27 cellular contexts compared by ENCODE assay signal in genomic region chr4:170102426-170102825, GRCh38. TPM values are rescaled to one million over a fixed set of nuclear protein-coding genes. Genes with fewer than 3 reads are reported as not detected.
DNase-seq lines count a peak whose midpoint lies in the region; ATAC-seq and TF ChIP-seq lines count a peak whose summit lies in the region.
"Had no signal": no experiment of that assay in that cellular context is flagged by ENCODE, and none has a peak within 500 bp of the region (broad histone marks: within the 10 kb centered on the region; RNA-seq: fewer than 3 reads in every experiment).

No MANE protein-coding gene starts in this region.

- no peak overlapping the region for H3K27ac ChIP-seq in left lung
- peak overlapping the region; percentile 57 for H3K27ac ChIP-seq in trophoblast cell (ENCODE audit: low read depth, low read length)
- no peak overlapping the region for H3K27ac ChIP-seq in psoas muscle
- H3K27ac ChIP-seq: SJSA1 had no signal

- H2AFZ ChIP-seq in trophoblast cell (ENCODE audit: insufficient read depth, low read length, poor library complexity) = no peak overlapping the region

- ATAC-seq in left lung = peak; percentile 74
- ATAC-seq in psoas muscle = no peak
- no peak for ATAC-seq in HG03565 (IDR thresholded peaks at IDR 0.05; ENCODE audit: unreplicated experiment)

- H4K8ac ChIP-seq in trophoblast cell (ENCODE audit: low read depth, low read length) = no peak overlapping the region

- no peaks in the 10 kb centered on the region for H3K27me3 Mint-ChIP-seq in Caco-2 (ENCODE audit: insufficient read depth, unreplicated experiment)

- H3K79me2 ChIP-seq in trophoblast cell (ENCODE audit: control insufficient read depth, insufficient read depth, low read length, poor library complexity) = no peaks in the 10 kb centered on the region

- no CpG with 5 or more reads among the region's 1 CpG for WGBS in trophoblast cell (ENCODE audit: extremely low coverage, insufficient coverage, insufficient read length)
- WGBS in psoas muscle, 3 donors = 81 to 96% (median 96%) methylated on average over 1 of the region's 1 CpG

- H3K4me1 Mint-ChIP-seq in Caco-2 (ENCODE audit: low read depth, unreplicated experiment) = peaks cover 25% of the 10 kb centered on the region
- H3K4me1 Mint-ChIP-seq: CD14-positive monocyte; CD8-positive, alpha-beta memory T cell had no signal

- H3K9me3 Mint-ChIP-seq in Caco-2 (ENCODE audit: unreplicated experiment) = peaks cover 25% of the 10 kb centered on the region
- H3K9me3 Mint-ChIP-seq: CD8-positive, alpha-beta memory T cell; HFFc6 had no signal

- no peak overlapping the region for H3K4ac ChIP-seq in trophoblast cell (ENCODE audit: low read depth, low read length)

- peaks cover 3% of the 10 kb centered on the region for H3K79me1 ChIP-seq in trophoblast cell (ENCODE audit: low read length)

- H2BK5ac ChIP-seq in trophoblast cell (ENCODE audit: low read depth, low read length, poor library complexity) = no peak overlapping the region

- H3K9me3 ChIP-seq in Caco-2 (no peaks in the 10 kb centered on the region), adipocyte (ENCODE audit: control insufficient read depth, low read length) (no peaks in the 10 kb centered on the region), left lung (no peaks in the 10 kb centered on the region), trophoblast cell (ENCODE audit: insufficient read depth, low read depth, low read length) (no peaks in the 10 kb centered on the region), psoas muscle (no peaks in the 10 kb centered on the region)
- H3K9me3 ChIP-seq: BE2C, HAP-1, SJSA1 had no signal

- peak overlapping the region; percentile 67 for H4K91ac ChIP-seq in trophoblast cell (ENCODE audit: low read depth, low read length)

- BruUV-seq in Caco-2 (replicated peaks; lab: Mats Ljungman, UMichigan) = no TSS peak

- H3K4me1 ChIP-seq in Caco-2 = peaks cover 15% of the 10 kb centered on the region
- H3K4me1 ChIP-seq in adipocyte (ENCODE audit: control insufficient read depth, insufficient read depth, low read length) = no peaks in the 10 kb centered on the region
- peaks cover 0 to 4% of the 10 kb centered on the region in 2 donors for H3K4me1 ChIP-seq in left lung
- peaks cover 2 to 8% of the 10 kb centered on the region in 2 experiments for H3K4me1 ChIP-seq in trophoblast cell (ENCODE audit: control insufficient read depth in 1 of 2, insufficient read depth in 2 of 2, low read length in 2 of 2)
- no peaks in the 10 kb centered on the region for H3K4me1 ChIP-seq in psoas muscle
- H3K4me1 ChIP-seq: BE2C, SJSA1 had no signal

- H3K36me3 ChIP-seq in Caco-2 (ENCODE audit: control insufficient read depth, insufficient read depth, low read length) (no peaks in the 10 kb centered on the region), adipocyte (ENCODE audit: control insufficient read depth, insufficient read depth, low read length, severe bottlenecking) (no peaks in the 10 kb centered on the region), left lung (no peaks in the 10 kb centered on the region), trophoblast cell (ENCODE audit: control insufficient read depth in 1 of 2, insufficient read depth in 2 of 2, low read length in 2 of 2) (no peaks in the 10 kb centered on the region), psoas muscle (ENCODE audit: insufficient read depth in 1 of 2, low read depth in 1 of 2) (no peaks in the 10 kb centered on the region)
- H3K36me3 ChIP-seq: BE2C, HAP-1, SJSA1 had no signal

- peak overlapping the region; percentile 31 for H2BK120ac ChIP-seq in trophoblast cell (ENCODE audit: insufficient read depth, low read length, poor library complexity)

- H2BK12ac ChIP-seq in trophoblast cell (ENCODE audit: low read length) = no peak overlapping the region

- CTCF ChIA-PET in Caco-2 (lab: Charles Lee) = no interaction called here

- H3K14ac ChIP-seq in trophoblast cell (ENCODE audit: low read length) = no peak overlapping the region

- H3K23ac ChIP-seq in trophoblast cell (ENCODE audit: low read length) = no peak overlapping the region

- H2AK5ac ChIP-seq in trophoblast cell (ENCODE audit: low read length) = no peak overlapping the region

- H3K9ac ChIP-seq in adipocyte (ENCODE audit: low read length) (no peak overlapping the region), trophoblast cell (ENCODE audit: low read length) (no peak overlapping the region)

- no peak overlapping the region for H3K4me2 ChIP-seq in trophoblast cell (ENCODE audit: low read length)

- DNase-seq in Caco-2 (peak; percentile 71 to 79), adipocyte (ENCODE audit: low read depth) (peak; percentile 8), left lung (peak in 1 of 2 donors; percentile 53), trophoblast cell (no peak), NCI-H2171 (lab: John Stamatoyannopoulos, UW) (no peak), psoas muscle (no peak), DMS79 treated with DMSO at 0.1 percent for 48 hours (lab: John Stamatoyannopoulos, UW) (no peak)
- DNase-seq: 8988T; ACHN; BE2C; Calu3; CD8-positive, alpha-beta memory T cell; GOT3; HFFc6; NCI-H1105; NCI-H1436 treated with DMSO at 0.1 percent for 48 hours; NCI-H1930; NCI-H446 treated with DMSO at 0.1 percent for 48 hours; NCI-H526; NCI-H82; NK-92 treated with Interleukin-12 subunit alpha and Interleukin-12 subunit beta, amount 100 ng/mL, for 24 hours; Right ventricle myocardium superior; RPMI8226 had no signal

- H3K27me3 ChIP-seq in Caco-2 (replicated peaks; ENCODE audit: control insufficient read depth, insufficient read depth, low read length) (no peaks in the 10 kb centered on the region), adipocyte (replicated peaks; ENCODE audit: control insufficient read depth, insufficient read depth, low read length) (no peaks in the 10 kb centered on the region), left lung (no peaks in the 10 kb centered on the region), trophoblast cell (ENCODE audit: insufficient read depth, low read length) (no peaks in the 10 kb centered on the region), psoas muscle (ENCODE audit: insufficient read depth in 3 of 3, low read length in 2 of 3) (no peaks in the 10 kb centered on the region)
- H3K27me3 ChIP-seq: BE2C had no signal

- H3K36me3 Mint-ChIP-seq in Caco-2 (ENCODE audit: insufficient read depth, unreplicated experiment) = no peaks in the 10 kb centered on the region
- H3K36me3 Mint-ChIP-seq: CD14-positive monocyte; CD8-positive, alpha-beta memory T cell had no signal

- no peak overlapping the region for H3K4me3 ChIP-seq in Caco-2 (ENCODE audit: low read depth, low read length)
- no peak overlapping the region for H3K4me3 ChIP-seq in adipocyte (ENCODE audit: low read length)
- H3K4me3 ChIP-seq in left lung = no peak overlapping the region
- no peak overlapping the region for H3K4me3 ChIP-seq in trophoblast cell (ENCODE audit: low read depth, low read length)
- H3K4me3 ChIP-seq in psoas muscle = no peak overlapping the region
- H3K4me3 ChIP-seq: HAP-1, SJSA1 had no signal

- intact Hi-C loops in Caco-2 (cut with micrococcal nuclease; ENCODE audit: unreplicated experiment) (loop anchor here (1.0 kb wide), 1 partner anchor 12 kb away; no protein-coding TSS in a partner anchor), left lung (cut with DNase I) (no loop called here), psoas muscle (cut with DNase I) (no loop called here)

- H3K4me3 Mint-ChIP-seq in Caco-2 (ENCODE audit: unreplicated experiment) = peak overlapping the region; percentile 19
- H3K4me3 Mint-ChIP-seq: CD14-positive monocyte; CD8-positive, alpha-beta memory T cell; HFFc6 had no signal

- TF ChIP-seq CTCF in Caco-2 (IDR thresholded peaks at IDR 0.05; ENCODE audit: insufficient read depth in 1 of 2, low read depth in 1 of 2, low read length in 1 of 2, severe bottlenecking in 1 of 2, unreplicated experiment in 1 of 2) = no peak
- TF ChIP-seq CTCF in left lung (IDR thresholded peaks at IDR 0.05) = no peak
- no peak for TF ChIP-seq CTCF in psoas muscle (IDR thresholded peaks at IDR 0.05)

- POLR2A ChIA-PET in Caco-2 (lab: Charles Lee) = no interaction called here

- H3K27ac Mint-ChIP-seq in Caco-2 (ENCODE audit: unreplicated experiment) = peak overlapping the region; percentile 87
- H3K27ac Mint-ChIP-seq: CD8-positive, alpha-beta memory T cell; HFFc6 had no signal

- no peak overlapping the region for H4K12ac ChIP-seq in trophoblast cell (ENCODE audit: low read depth, low read length)

- H3K18ac ChIP-seq in trophoblast cell (ENCODE audit: low read length) = no peak overlapping the region

RNA-seq across cellular contexts. Expression of gene AADAT, which starts 12.7 kb away (rescaled TPM):
- total RNA-seq in Caco-2 (2022) (8.4 and 10.5 TPM in 2 replicates), left lung (10 to 100 TPM; 11.0 to 11.6 TPM), psoas muscle (1 to 10 TPM in 3 of 4 donors, under 1 TPM in 1; 0.58 to 1.6 (median 1.3) TPM)
- 56.7 and 62.1 TPM in 2 replicates for polyA plus RNA-seq in trophoblast cell (2013)
- 1 to 10 TPM in 1 of 3 donors, under 1 TPM in 2; 0.92 to 1.1 (median 0.96) TPM for polyA plus RNA-seq in psoas muscle
- total RNA-seq: CD8-positive, alpha-beta memory T cell had no signal
- polyA plus RNA-seq: CD14-positive monocyte; CD8-positive, alpha-beta memory T cell had no signal

Comparison
In these comparisons a context has a peak if more than half of its experiments do, and no peak if none do; other contexts are left out.
1. DNase-seq: peak in Caco-2 (2 of 2) and adipocyte (single experiment); none in trophoblast cell (0 of 2), NCI-H2171 (single experiment), psoas muscle (0 of 2) and DMS79 treated with DMSO at 0.1 percent for 48 hours (single experiment).